In genomic region chr5:176810687-176811501, GRCh38 we compare ENCODE assay signal across 9 cellular contexts. TPM values are rescaled to one million over a fixed set of nuclear protein-coding genes. Genes with fewer than 3 reads are reported as not detected.
DNase-seq lines count a peak whose midpoint lies in the region; ATAC-seq and TF ChIP-seq lines count a peak whose summit lies in the region.
"Had no signal": no experiment of that assay in that cellular context is flagged by ENCODE, and none has a peak within 500 bp of the region (broad histone marks: within the 10 kb centered on the region; RNA-seq: fewer than 3 reads in every experiment).

No MANE protein-coding gene starts in this region.

- ATAC-seq in CD4-positive, CD25-positive, alpha-beta regulatory T cell (ENCODE audit: low read depth in 2 of 2): no peak
- no peak for ATAC-seq in central memory CD8-positive, alpha-beta T cell (replicated peaks; ENCODE audit: extremely low read depth, poor library complexity, severe bottlenecking)
- ATAC-seq in aorta (ENCODE audit: low FRiP score) (no peak), HG03457 (IDR thresholded peaks at IDR 0.05; ENCODE audit: unreplicated experiment) (no peak)

- TF ChIP-seq CTCF in nephron progenitor cell (IDR thresholded peaks at IDR 0.05): no peak

- H3K4me1 Mint-ChIP-seq in CD4-positive, CD25-positive, alpha-beta regulatory T cell: peaks cover 0 to 23% (median 9%) of the 10 kb centered on the region in 4 donors
- H3K4me1 Mint-ChIP-seq in central memory CD8-positive, alpha-beta T cell: peaks cover 17% of the 10 kb centered on the region
- H3K4me1 Mint-ChIP-seq in nephron progenitor cell: peaks cover 14% of the 10 kb centered on the region

- DNase-seq in CD4-positive, CD25-positive, alpha-beta regulatory T cell: peak in 1 of 3 donors; percentile 20
- DNase-seq in central memory CD8-positive, alpha-beta T cell (ENCODE audit: low spot score in 2 of 2): no peak
- no peak for DNase-seq in nephron progenitor cell
- DNase-seq in GM19240 (ENCODE audit: insufficient read length, low spot score): no peak
- no peak for DNase-seq in NCI-H1930 (lab: John Stamatoyannopoulos, UW)
- DNase-seq in aorta: no peak

- 4% methylated on average over 68 of the region's 68 CpGs for WGBS in HUES64
- WGBS in aorta, 2 donors: 4% methylated on average over 51 to 68 of the region's 68 CpGs

- no peaks in the 10 kb centered on the region for H3K9me3 ChIP-seq in CD4-positive, CD25-positive, alpha-beta regulatory T cell (ENCODE audit: control insufficient read depth in 2 of 2, low read length in 2 of 2)
- H3K9me3 ChIP-seq in HUES64 (ENCODE audit: insufficient read depth, low read depth, low read length) (no peaks in the 10 kb centered on the region), aorta (ENCODE audit: control insufficient read depth, low read length) (peaks cover 2% of the 10 kb centered on the region)

- peak overlapping the region in 3 of 4 donors; percentile 82 to 91 (median 82) for H3K4me3 Mint-ChIP-seq in CD4-positive, CD25-positive, alpha-beta regulatory T cell
- peak overlapping the region; percentile 74 for H3K4me3 Mint-ChIP-seq in central memory CD8-positive, alpha-beta T cell
- peak overlapping the region; percentile 77 for H3K4me3 Mint-ChIP-seq in nephron progenitor cell

- H3K36me3 Mint-ChIP-seq in CD4-positive, CD25-positive, alpha-beta regulatory T cell: no peaks in the 10 kb centered on the region
- peaks cover 4% of the 10 kb centered on the region for H3K36me3 Mint-ChIP-seq in central memory CD8-positive, alpha-beta T cell (ENCODE audit: insufficient read depth)
- no peaks in the 10 kb centered on the region for H3K36me3 Mint-ChIP-seq in nephron progenitor cell (ENCODE audit: low read depth)

- intact Hi-C loops in aorta (cut with DNase I): no loop called here

- H3K9ac ChIP-seq in HUES64 (ENCODE audit: low read depth, low read length): peak overlapping the region; percentile 9; the same call in 1 of the 2 replicates

- peaks cover 16% of the 10 kb centered on the region for H3K4me1 ChIP-seq in CD4-positive, CD25-positive, alpha-beta regulatory T cell (ENCODE audit: control insufficient read depth, insufficient read depth, low read length, poor library complexity, severe bottlenecking)
- H3K4me1 ChIP-seq in HUES64 (ENCODE audit: insufficient read depth, low read length) (peaks cover 7% of the 10 kb centered on the region; the same call in 1 of the 2 replicates), aorta (ENCODE audit: control insufficient read depth in 1 of 2, insufficient read depth in 2 of 2, low read length in 2 of 2) (no peaks in the 10 kb centered on the region)

- no peak overlapping the region for H3K27ac ChIP-seq in CD4-positive, CD25-positive, alpha-beta regulatory T cell (ENCODE audit: insufficient read depth, low read length, poor library complexity, severe bottlenecking)
- H3K27ac ChIP-seq in HUES64 (ENCODE audit: low read depth, low read length) (no peak overlapping the region), aorta (ENCODE audit: low read depth in 1 of 2, low read length in 2 of 2) (no peak overlapping the region)

- H3K4me3 ChIP-seq in CD4-positive, CD25-positive, alpha-beta regulatory T cell (ENCODE audit: low read depth, low read length): no peak overlapping the region
- H3K4me3 ChIP-seq in HUES64 (ENCODE audit: low read length) (peak overlapping the region; percentile 60), aorta (ENCODE audit: low read length in 2 of 2) (peak overlapping the region in 1 of 2 donors; percentile 5)

- H3K27me3 Mint-ChIP-seq in CD4-positive, CD25-positive, alpha-beta regulatory T cell: peaks cover 74% of the 10 kb centered on the region
- peaks cover 92% of the 10 kb centered on the region for H3K27me3 Mint-ChIP-seq in central memory CD8-positive, alpha-beta T cell
- H3K27me3 Mint-ChIP-seq in nephron progenitor cell (ENCODE audit: low read depth, poor library complexity): peaks cover 90% of the 10 kb centered on the region

- H3K9me3 Mint-ChIP-seq in CD4-positive, CD25-positive, alpha-beta regulatory T cell: peaks cover 0 to 6% (median 0%) of the 10 kb centered on the region in 7 donors
- H3K9me3 Mint-ChIP-seq in central memory CD8-positive, alpha-beta T cell: no peaks in the 10 kb centered on the region
- no peaks in the 10 kb centered on the region for H3K9me3 Mint-ChIP-seq in nephron progenitor cell

- H3K27ac Mint-ChIP-seq in CD4-positive, CD25-positive, alpha-beta regulatory T cell: no peak overlapping the region
- H3K27ac Mint-ChIP-seq in central memory CD8-positive, alpha-beta T cell (ENCODE audit: low read depth): no peak overlapping the region
- H3K27ac Mint-ChIP-seq in nephron progenitor cell: no peak overlapping the region

- peaks cover 18% of the 10 kb centered on the region for H3K27me3 ChIP-seq in CD4-positive, CD25-positive, alpha-beta regulatory T cell (ENCODE audit: control insufficient read depth, insufficient read depth, low read length)
- H3K27me3 ChIP-seq in HUES64 (ENCODE audit: insufficient read depth, low read length) (peaks cover 86% of the 10 kb centered on the region), aorta (ENCODE audit: control insufficient read depth in 1 of 2, insufficient read depth in 2 of 2, low read length in 1 of 2) (no peaks in the 10 kb centered on the region)

- no peaks in the 10 kb centered on the region for H3K36me3 ChIP-seq in CD4-positive, CD25-positive, alpha-beta regulatory T cell (ENCODE audit: control insufficient read depth, insufficient read depth, low read length)
- H3K36me3 ChIP-seq in HUES64 (ENCODE audit: insufficient read depth, low read length) (no peaks in the 10 kb centered on the region), aorta (ENCODE audit: control insufficient read depth in 1 of 2, insufficient read depth in 2 of 2, low read length in 1 of 2) (no peaks in the 10 kb centered on the region)

RNA-seq across cellular contexts. Expression of gene UNC5A, which starts 0.5 kb away (rescaled TPM):
- total RNA-seq in CD4-positive, CD25-positive, alpha-beta regulatory T cell: not detected
- not detected for polyA plus RNA-seq in CD4-positive, CD25-positive, alpha-beta regulatory T cell
- polyA plus RNA-seq in HUES64 (2013, experiment 1 of 2): 1.9 TPM
- 3.4 TPM for polyA plus RNA-seq in HUES64 (2013, experiment 2 of 2)
- not detected for total RNA-seq in aorta
- polyA plus RNA-seq in aorta: not detected
- total RNA-seq: SK-MEL-5 had no signal
